In genomic region chr13:35475131-35475959, GRCh38 we compare ENCODE assay signal across 8 cellular contexts. TPM values are rescaled to one million over a fixed set of nuclear protein-coding genes. Genes with fewer than 3 reads are reported as not detected.
DNase-seq lines count a peak whose midpoint lies in the region; ATAC-seq, FAIRE-seq and TF ChIP-seq lines count a peak whose summit lies in the region.

No MANE protein-coding gene starts in this region.

- H3K27me3 Mint-ChIP-seq in stimulated activated naive CD8-positive, alpha-beta T cell treated with anti-CD3 and anti-CD28 coated beads, Interleukin-15, Interleukin-2, amounts not matched to agents 100 ng/mL and 50 ng/mL, for 24 hours, result peaks cover 91% of the 10 kb centered on the region
- peaks cover 21 to 61% of the 10 kb centered on the region in 2 donors for H3K27me3 Mint-ChIP-seq in effector memory CD8-positive, alpha-beta T cell

- no peaks in the 10 kb centered on the region for H3K9me3 ChIP-seq in BE2C

- H3K27me3 ChIP-seq in BE2C, result no peaks in the 10 kb centered on the region
- peaks cover 2% of the 10 kb centered on the region for H3K27me3 ChIP-seq in bronchial epithelial cell (ENCODE audit: control insufficient read depth, insufficient read depth, low read length)

- H3K36me3 ChIP-seq in BE2C, result peaks cover 53% of the 10 kb centered on the region
- H3K36me3 ChIP-seq in bronchial epithelial cell (ENCODE audit: control insufficient read depth, insufficient read depth, low read length), result no peaks in the 10 kb centered on the region

- ATAC-seq in HG02759 (IDR thresholded peaks at IDR 0.05; ENCODE audit: unreplicated experiment) (peak; percentile 38), HG03175 (IDR thresholded peaks at IDR 0.05; ENCODE audit: unreplicated experiment) (no peak)
- ATAC-seq in effector memory CD8-positive, alpha-beta T cell (replicated peaks), result no peak

- peak overlapping the region; percentile 97 for H3K4me3 ChIP-seq in BE2C (ENCODE audit: low read depth, low read length)
- H3K4me3 ChIP-seq in bronchial epithelial cell (ENCODE audit: low read depth, low read length), result peak overlapping the region; percentile 40

- H3K4me1 Mint-ChIP-seq in stimulated activated naive CD8-positive, alpha-beta T cell treated with anti-CD3 and anti-CD28 coated beads, Interleukin-15, Interleukin-2, amounts not matched to agents 100 ng/mL and 50 ng/mL, for 24 hours (ENCODE audit: low read depth), result peaks cover 31% of the 10 kb centered on the region
- H3K4me1 Mint-ChIP-seq in effector memory CD8-positive, alpha-beta T cell (ENCODE audit: low read depth in 2 of 2), result peaks cover 0 to 10% of the 10 kb centered on the region in 2 donors

- no peaks in the 10 kb centered on the region for H3K4me1 ChIP-seq in BE2C

- H3K9me3 Mint-ChIP-seq in stimulated activated naive CD8-positive, alpha-beta T cell treated with anti-CD3 and anti-CD28 coated beads, Interleukin-15, Interleukin-2, amounts not matched to agents 100 ng/mL and 50 ng/mL, for 24 hours, result peaks cover 8% of the 10 kb centered on the region
- peaks cover 5 to 8% of the 10 kb centered on the region in 2 donors for H3K9me3 Mint-ChIP-seq in effector memory CD8-positive, alpha-beta T cell

- H3K27ac Mint-ChIP-seq in stimulated activated naive CD8-positive, alpha-beta T cell treated with anti-CD3 and anti-CD28 coated beads, Interleukin-15, Interleukin-2, amounts not matched to agents 100 ng/mL and 50 ng/mL, for 24 hours, result no peak overlapping the region
- no peak overlapping the region for H3K27ac Mint-ChIP-seq in effector memory CD8-positive, alpha-beta T cell

- peak overlapping the region; percentile 81 for H3K4me3 Mint-ChIP-seq in stimulated activated naive CD8-positive, alpha-beta T cell treated with anti-CD3 and anti-CD28 coated beads, Interleukin-15, Interleukin-2, amounts not matched to agents 100 ng/mL and 50 ng/mL, for 24 hours
- peak overlapping the region in 1 of 2 donors; percentile 69 for H3K4me3 Mint-ChIP-seq in effector memory CD8-positive, alpha-beta T cell

- TF ChIP-seq CTCF in BE2C (IDR thresholded peaks at IDR 0.05; ENCODE audit: low read depth, low read length) (no peak), bronchial epithelial cell (IDR thresholded peaks at IDR 0.05; ENCODE audit: insufficient read depth, low read length, severe bottlenecking) (no peak)

- FAIRE-seq in bronchial epithelial cell (lab: Jason Lieb, UNC), result no peak

- H3K36me3 Mint-ChIP-seq in stimulated activated naive CD8-positive, alpha-beta T cell treated with anti-CD3 and anti-CD28 coated beads, Interleukin-15, Interleukin-2, amounts not matched to agents 100 ng/mL and 50 ng/mL, for 24 hours (ENCODE audit: low read depth), result peaks cover 13% of the 10 kb centered on the region
- H3K36me3 Mint-ChIP-seq in effector memory CD8-positive, alpha-beta T cell (ENCODE audit: insufficient read depth), result no peaks in the 10 kb centered on the region

- peak; percentile 59 for DNase-seq in BE2C
- peak; percentile 2 for DNase-seq in bronchial epithelial cell (ENCODE audit: low read depth)
- DNase-seq in kidney tubule cell (ENCODE audit: low spot score), result peak; percentile 1
- DNase-seq in NK-92 treated with Interleukin-12 subunit alpha and Interleukin-12 subunit beta, amount 100 ng/mL, for 24 hours (lab: John Stamatoyannopoulos, UW), result no peak
- no peak for DNase-seq in effector memory CD8-positive, alpha-beta T cell

RNA-seq across cellular contexts. Expression of gene MAB21L1, which starts 1.1 kb away (rescaled TPM):
- polyA plus RNA-seq in BE2C (2012; ENCODE audit: insufficient read depth, insufficient read length, low read depth), result 138 TPM
- total RNA-seq in bronchial epithelial cell, result not detected in 2 replicates

Comparison
In these comparisons a context has a peak if more than half of its experiments do, and no peak if none do; other contexts are left out.
1. DNase-seq: peak in BE2C (single experiment), bronchial epithelial cell (single experiment) and kidney tubule cell (single experiment); none in NK-92 treated with Interleukin-12 subunit alpha and Interleukin-12 subunit beta, amount 100 ng/mL, for 24 hours (single experiment) and effector memory CD8-positive, alpha-beta T cell (0 of 3).